In the genomic region with DNA sequence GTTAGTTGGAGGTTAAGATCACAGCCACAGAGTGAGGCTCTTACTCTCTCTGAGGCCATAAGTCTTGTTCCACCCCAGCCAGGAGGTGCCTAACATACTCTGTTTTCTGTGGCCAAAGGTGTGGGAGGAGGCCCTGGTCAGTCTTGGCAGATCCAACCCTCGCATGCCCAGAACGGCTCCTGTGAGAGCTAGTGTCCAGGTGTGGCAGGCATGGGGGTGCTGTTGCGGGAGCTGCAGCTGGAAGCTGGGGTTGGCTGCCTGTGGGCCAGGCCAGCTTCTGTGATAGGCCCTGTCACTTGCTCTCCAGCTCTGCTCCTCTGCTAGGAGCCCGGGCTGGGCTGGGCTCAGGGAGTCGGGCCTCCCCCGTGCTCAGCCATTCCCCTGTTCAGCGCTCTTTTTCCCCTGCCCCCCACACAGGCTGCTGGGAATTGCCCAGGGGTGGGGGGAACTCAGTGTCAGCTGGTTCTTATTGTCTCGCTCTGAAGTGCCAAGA, we compare ENCODE assay signal across 8 cellular contexts. TPM values are rescaled to one million over a fixed set of nuclear protein-coding genes. Genes with fewer than 3 reads are reported as not detected.
DNase-seq lines count a peak whose midpoint lies in the region; ATAC-seq and TF ChIP-seq lines count a peak whose summit lies in the region.

No MANE protein-coding gene starts in this region.

- no peak overlapping the region for H3K4me3 ChIP-seq in skin epidermis

- ATAC-seq in HG03460 (IDR thresholded peaks at IDR 0.05; ENCODE audit: unreplicated experiment): no peak

- no peaks in the 10 kb centered on the region for H3K9me3 Mint-ChIP-seq in brain

- H3K27ac Mint-ChIP-seq in brain: peak overlapping the region; percentile 85 to 97 (median 94)

- peak overlapping the region in 4 of 5 experiments; percentile 11 to 48 (median 26) for H3K4me3 Mint-ChIP-seq in brain

- H3K36me3 Mint-ChIP-seq in brain: peaks cover 30% of the 10 kb centered on the region

- H3K27me3 Mint-ChIP-seq in brain: no peaks in the 10 kb centered on the region

- H3K4me1 Mint-ChIP-seq in brain: peaks cover 57% of the 10 kb centered on the region

- H3K27ac ChIP-seq in skin epidermis: peak overlapping the region in 20 of 21 experiments; percentile 43 to 99 (median 82)

- TF ChIP-seq CTCF in brain (conservative IDR thresholded peaks at IDR 0.05): no peak

- peak; percentile 50 for DNase-seq in GM03348 (ENCODE audit: low spot score)
- DNase-seq in kidney glomerular epithelial cell (lab: John Stamatoyannopoulos, UW): peak; percentile 46
- no peak for DNase-seq in NCI-H2081 treated with DMSO at 0.1 percent for 48 hours (lab: John Stamatoyannopoulos, UW)
- DNase-seq in stimulated activated CD4-positive, alpha-beta T cell treated with anti-CD3 and anti-CD28 coated beads, Interleukin-4, amount 100 ng/mL, for 4 hours: no peak
- DNase-seq in KG1 (lab: John Stamatoyannopoulos, UW): no peak

RNA-seq across cellular contexts. Expression of gene IER5L, which starts 31.6 kb away (rescaled TPM):
- 9.6 TPM for polyA plus RNA-seq in brain (ENCODE audit: insufficient read depth, low read depth, low replicate concordance)

RNA-seq across cellular contexts. Expression of gene PTPA, which starts 35.3 kb away (rescaled TPM):
- 334 TPM for polyA plus RNA-seq in brain (ENCODE audit: insufficient read depth, low read depth, low replicate concordance)

RNA-seq across cellular contexts. Expression of gene CRAT, which starts 35.9 kb away (rescaled TPM):
- 75.0 TPM for polyA plus RNA-seq in brain (ENCODE audit: insufficient read depth, low read depth, low replicate concordance)

Comparison
In these comparisons a context has a peak if more than half of its experiments do, and no peak if none do; other contexts are left out.
1. DNase-seq: peak in GM03348 (single experiment) and kidney glomerular epithelial cell (single experiment); none in NCI-H2081 treated with DMSO at 0.1 percent for 48 hours (single experiment), stimulated activated CD4-positive, alpha-beta T cell treated with anti-CD3 and anti-CD28 coated beads, Interleukin-4, amount 100 ng/mL, for 4 hours (0 of 2) and KG1 (single experiment).